21 cellular contexts compared by ENCODE assay signal in genomic region chr11:70501026-70501901, GRCh38.
DNase-seq lines count a peak whose midpoint lies in the region; ATAC-seq and TF ChIP-seq lines count a peak whose summit lies in the region.
"Had no signal": no experiment of that assay in that cellular context is flagged by ENCODE, and none has a peak within 500 bp of the region (broad histone marks: within the 10 kb centered on the region; RNA-seq: fewer than 3 reads in every experiment).

No MANE protein-coding gene starts in this region.

- DNase-seq in DMS 273 (lab: John Stamatoyannopoulos, UW; ENCODE audit: unreplicated experiment): peak; percentile 29
- DNase-seq in DMS 273 treated with DMSO at 0.1 percent for 48 hours (lab: John Stamatoyannopoulos, UW): no peak
- DNase-seq in heart right ventricle: peak; percentile 26 to 48
- peak; percentile 63 for DNase-seq in retina
- no peak for DNase-seq in esophagus muscularis mucosa (ENCODE audit: extremely low spot score)
- DNase-seq in T1000 (lab: John Stamatoyannopoulos, UW): no peak
- DNase-seq: activated CD4-positive, CD25-positive, alpha-beta regulatory T cell; activated CD8-positive, alpha-beta memory T cell treated with anti-CD3 and anti-CD28 coated beads, Interleukin-2, amount 50 U/mL, for 48 hours; activated naive CD4-positive, alpha-beta T cell treated with anti-CD3 and anti-CD28 coated beads, Interleukin-2, amount 50 U/mL, for 16 hours; KBM-7; natural killer cell; NCI-H345; stimulated activated CD4-positive, alpha-beta T cell treated with anti-CD3 and anti-CD28 coated beads, Interleukin-4, amount 100 ng/mL, for 4 hours; upper lobe of left lung had no signal

- H3K27ac ChIP-seq in heart right ventricle: no peak overlapping the region
- H3K27ac ChIP-seq in esophagus muscularis mucosa (replicated peaks in 1 of 4): no peak overlapping the region
- H3K27ac ChIP-seq: 22Rv1, cardiac muscle cell, upper lobe of left lung had no signal

- TF ChIP-seq EP300 in esophagus muscularis mucosa (IDR thresholded peaks at IDR 0.05): no peak

- H3K4me1 ChIP-seq in heart right ventricle: peaks cover 0 to 17% (median 3%) of the 10 kb centered on the region in 9 donors
- no peaks in the 10 kb centered on the region for H3K4me1 ChIP-seq in esophagus muscularis mucosa
- H3K4me1 ChIP-seq: upper lobe of left lung had no signal

- no peak for TF ChIP-seq POLR2A in esophagus muscularis mucosa (IDR thresholded peaks at IDR 0.05; ENCODE audit: low read depth)

- ATAC-seq in SK-N-SH treated with all-trans-retinoic acid at 6 μM for 48 hours (peak; percentile 33; the same call in 1 of the 3 replicates), heart right ventricle (peak in 7 of 8 donors; percentile 41 to 86 (median 67)), GM19397 (IDR thresholded peaks at IDR 0.05; ENCODE audit: unreplicated experiment) (no peak)
- ATAC-seq: natural killer cell; Panc1; stimulated activated effector memory CD8-positive, alpha-beta T cell treated with anti-CD3 and anti-CD28 coated beads, Interleukin-12 subunit alpha, Interleukin-12 subunit beta, amount 100 ng/mL, for 72 hours had no signal

- WGBS in heart right ventricle, 2 donors: 64 to 68% methylated on average over 26 of the region's 26 CpGs
- 72% methylated on average over 19 of the region's 26 CpGs for WGBS in esophagus muscularis mucosa

- intact Hi-C loops in heart right ventricle (cut with DNase I) (no loop called here), esophagus muscularis mucosa (cut with DNase I) (no loop called here)

- no peak overlapping the region for H3K4me3 ChIP-seq in heart right ventricle
- H3K4me3 ChIP-seq in esophagus muscularis mucosa: no peak overlapping the region
- H3K4me3 ChIP-seq: cardiac muscle cell, HAP-1, upper lobe of left lung had no signal

- TF ChIP-seq CTCF in heart right ventricle (IDR thresholded peaks at IDR 0.05): no peak
- TF ChIP-seq CTCF in esophagus muscularis mucosa (IDR thresholded peaks at IDR 0.05): no peak

- H3K27me3 ChIP-seq in heart right ventricle: peaks cover 0 to 7% (median 0%) of the 10 kb centered on the region in 7 donors
- H3K27me3 ChIP-seq in esophagus muscularis mucosa: no peaks in the 10 kb centered on the region
- H3K27me3 ChIP-seq: cardiac muscle cell, upper lobe of left lung had no signal

- H3K9me3 ChIP-seq in heart right ventricle: no peaks in the 10 kb centered on the region
- no peaks in the 10 kb centered on the region for H3K9me3 ChIP-seq in esophagus muscularis mucosa
- H3K9me3 ChIP-seq: HAP-1, upper lobe of left lung had no signal

- H3K36me3 ChIP-seq in heart right ventricle (no peaks in the 10 kb centered on the region), esophagus muscularis mucosa (no peaks in the 10 kb centered on the region)
- H3K36me3 ChIP-seq: cardiac muscle cell, HAP-1, upper lobe of left lung had no signal

TF ChIP-seq in SK-N-SH treated with all-trans-retinoic acid at 6 μM for 48 hours, 23 proteins besides CTCF, POLR2A, EP300 and RAD21 (continues in another document):
- TF ChIP-seq ZC3H10 (CRISPR knock-in tag; IDR thresholded peaks at IDR 0.05) (no peak), ISL1 (CRISPR knock-in tag; IDR thresholded peaks at IDR 0.05) (no peak), POU6F1 (CRISPR knock-in tag; IDR thresholded peaks at IDR 0.05; ENCODE audit: borderline replicate concordance, low read depth) (no peak), ZFP3 (CRISPR knock-in tag; IDR thresholded peaks at IDR 0.05) (no peak), TCF4 (CRISPR knock-in tag; IDR thresholded peaks at IDR 0.05; ENCODE audit: borderline replicate concordance) (no peak), CREB5 (CRISPR knock-in tag; IDR thresholded peaks at IDR 0.05; ENCODE audit: low read depth) (no peak), PATZ1 (CRISPR knock-in tag; IDR thresholded peaks at IDR 0.05; ENCODE audit: borderline replicate concordance) (no peak), GLIS3 (CRISPR knock-in tag; IDR thresholded peaks at IDR 0.05) (no peak), TOX (CRISPR knock-in tag; IDR thresholded peaks at IDR 0.05; ENCODE audit: borderline replicate concordance) (no peak), ZFP30 (CRISPR knock-in tag; IDR thresholded peaks at IDR 0.05) (no peak), ZNF70 (CRISPR knock-in tag; IDR thresholded peaks at IDR 0.05) (no peak), BACH2 (CRISPR knock-in tag; IDR thresholded peaks at IDR 0.05; ENCODE audit: borderline replicate concordance) (no peak), ZNF565 (CRISPR knock-in tag; conservative IDR thresholded peaks at IDR 0.05; ENCODE audit: low read depth) (no peak), CSRNP3 (CRISPR knock-in tag; IDR thresholded peaks at IDR 0.05) (no peak), PPARA (CRISPR knock-in tag; IDR thresholded peaks at IDR 0.05; ENCODE audit: borderline replicate concordance) (no peak), RARB (CRISPR knock-in tag; IDR thresholded peaks at IDR 0.05) (no peak), TSHZ2 (CRISPR knock-in tag; IDR thresholded peaks at IDR 0.05) (no peak)

Comparison
In these comparisons a context has a peak if more than half of its experiments do, and no peak if none do; other contexts are left out.
1. DNase-seq: peak in DMS 273 (single experiment), heart right ventricle (2 of 2) and retina (single experiment); none in DMS 273 treated with DMSO at 0.1 percent for 48 hours (single experiment), esophagus muscularis mucosa (single experiment) and T1000 (single experiment).